In the genomic region with DNA sequence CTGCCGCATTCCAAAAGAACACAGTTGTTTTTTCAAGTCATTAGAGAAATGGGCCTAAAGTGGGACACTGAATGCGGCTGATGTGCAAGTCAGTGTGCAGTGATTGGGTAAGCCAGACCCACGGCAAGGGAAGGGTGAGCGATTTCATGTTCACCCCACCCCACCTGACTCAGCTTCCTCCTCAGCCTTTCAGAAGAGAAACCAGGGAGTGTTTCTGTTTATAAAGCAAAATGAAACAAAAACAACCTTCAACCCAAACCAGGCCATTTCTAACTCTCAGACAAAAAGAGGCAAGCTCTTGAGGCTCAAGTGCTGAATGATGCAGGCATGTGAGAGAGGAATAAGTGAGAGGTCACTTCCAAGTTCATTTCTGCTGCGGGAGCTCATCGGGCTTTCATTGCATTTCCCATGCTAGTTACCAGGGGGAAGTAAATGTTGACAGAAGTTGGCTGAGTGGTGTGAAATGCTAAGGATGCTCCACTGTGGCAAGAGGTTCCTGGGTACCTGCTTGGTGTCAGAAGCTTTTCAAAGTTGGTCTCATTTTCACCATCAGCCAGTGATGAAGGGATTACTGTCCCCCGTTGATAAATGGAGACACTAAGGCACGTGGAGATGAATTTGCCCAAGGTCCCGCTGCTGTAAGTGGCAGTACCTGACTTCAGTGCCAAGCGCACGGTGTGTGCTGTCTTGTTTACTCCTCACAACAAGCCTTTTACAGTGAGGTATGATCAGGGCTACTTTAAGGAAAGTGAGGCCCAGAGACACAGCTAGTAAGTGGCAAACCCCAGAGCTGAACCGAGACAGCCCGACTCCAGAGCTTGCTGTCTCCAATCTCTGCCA, we compare ENCODE assay signal across 8 cellular contexts.
A peak's percentile ranks its signal among the peaks of the same experiment; 100 is the strongest.
DNase-seq lines count a peak whose midpoint lies in the region; ATAC-seq lines count a peak whose summit lies in the region.

No MANE protein-coding gene starts in this region.

- H3K4me1 Mint-ChIP-seq in T-helper 1 cell treated with Interleukin-12 subunit alpha and Interleukin-12 subunit beta and Interleukin-4 antibody, amounts not matched to agents 30 μg/mL and 1 μg/mL, for 36 hours (ENCODE audit: low read depth) = peaks cover 27% of the 10 kb centered on the region
- peaks cover 31% of the 10 kb centered on the region for H3K4me1 Mint-ChIP-seq in stimulated activated memory B cell treated with anti-CD40 and anti-IgM and Interleukin-4, amounts not matched to agents 10 μg/mL and 1 μg/mL and 100 μg/mL, for 72 hours

- DNase-seq in AG20443 (ENCODE audit: low spot score) (peak; percentile 81), fibroblast of peridontal ligament (ENCODE audit: extremely low read depth) (peak; percentile 78), NCI-H526 treated with DMSO at 0.1 percent for 48 hours (lab: John Stamatoyannopoulos, UW) (no peak), SHP77 (lab: John Stamatoyannopoulos, UW) (no peak)
- DNase-seq in effector memory CD4-positive, alpha-beta T cell = no peak

- peak overlapping the region; percentile 32 for H3K4me3 Mint-ChIP-seq in T-helper 1 cell treated with Interleukin-12 subunit alpha and Interleukin-12 subunit beta and Interleukin-4 antibody, amounts not matched to agents 30 μg/mL and 1 μg/mL, for 36 hours
- peak overlapping the region; percentile 20 for H3K4me3 Mint-ChIP-seq in stimulated activated memory B cell treated with anti-CD40 and anti-IgM and Interleukin-4, amounts not matched to agents 10 μg/mL and 1 μg/mL and 100 μg/mL, for 72 hours

- peak; percentile 41 for ATAC-seq in GM21360 (IDR thresholded peaks at IDR 0.05; ENCODE audit: unreplicated experiment)
- ATAC-seq in stimulated activated memory B cell treated with anti-CD40 and anti-IgM and Interleukin-4, amounts not matched to agents 10 μg/mL and 1 μg/mL and 100 μg/mL, for 72 hours = peak; percentile 79

- H3K27me3 Mint-ChIP-seq in T-helper 1 cell treated with Interleukin-12 subunit alpha and Interleukin-12 subunit beta and Interleukin-4 antibody, amounts not matched to agents 30 μg/mL and 1 μg/mL, for 36 hours (ENCODE audit: low read depth) = no peaks in the 10 kb centered on the region
- no peaks in the 10 kb centered on the region for H3K27me3 Mint-ChIP-seq in stimulated activated memory B cell treated with anti-CD40 and anti-IgM and Interleukin-4, amounts not matched to agents 10 μg/mL and 1 μg/mL and 100 μg/mL, for 72 hours

- no peak overlapping the region for H3K27ac ChIP-seq in effector memory CD4-positive, alpha-beta T cell (ENCODE audit: insufficient read depth, low read length, poor library complexity, severe bottlenecking)

- H3K9me3 ChIP-seq in effector memory CD4-positive, alpha-beta T cell (ENCODE audit: control insufficient read depth, low read length) = no peaks in the 10 kb centered on the region

- no peaks in the 10 kb centered on the region for H3K9me3 Mint-ChIP-seq in T-helper 1 cell treated with Interleukin-12 subunit alpha and Interleukin-12 subunit beta and Interleukin-4 antibody, amounts not matched to agents 30 μg/mL and 1 μg/mL, for 36 hours
- H3K9me3 Mint-ChIP-seq in stimulated activated memory B cell treated with anti-CD40 and anti-IgM and Interleukin-4, amounts not matched to agents 10 μg/mL and 1 μg/mL and 100 μg/mL, for 72 hours = no peaks in the 10 kb centered on the region

- H3K4me3 ChIP-seq in effector memory CD4-positive, alpha-beta T cell (ENCODE audit: insufficient read depth, low read depth, low read length, poor library complexity, severe bottlenecking) = no peak overlapping the region

- peaks cover 8% of the 10 kb centered on the region for H3K4me1 ChIP-seq in effector memory CD4-positive, alpha-beta T cell (ENCODE audit: control insufficient read depth, insufficient read depth, low read length, poor library complexity, severe bottlenecking)

- H3K27me3 ChIP-seq in effector memory CD4-positive, alpha-beta T cell (replicated peaks; ENCODE audit: control insufficient read depth, insufficient read depth, low read length, poor library complexity, severe bottlenecking) = no peaks in the 10 kb centered on the region

- no peaks in the 10 kb centered on the region for H3K36me3 ChIP-seq in effector memory CD4-positive, alpha-beta T cell (ENCODE audit: control insufficient read depth, insufficient read depth, low read length)

- peak overlapping the region; percentile 90 for H3K27ac Mint-ChIP-seq in T-helper 1 cell treated with Interleukin-12 subunit alpha and Interleukin-12 subunit beta and Interleukin-4 antibody, amounts not matched to agents 30 μg/mL and 1 μg/mL, for 36 hours
- H3K27ac Mint-ChIP-seq in stimulated activated memory B cell treated with anti-CD40 and anti-IgM and Interleukin-4, amounts not matched to agents 10 μg/mL and 1 μg/mL and 100 μg/mL, for 72 hours = peak overlapping the region; percentile 31

- H3K36me3 Mint-ChIP-seq in T-helper 1 cell treated with Interleukin-12 subunit alpha and Interleukin-12 subunit beta and Interleukin-4 antibody, amounts not matched to agents 30 μg/mL and 1 μg/mL, for 36 hours (ENCODE audit: low read depth) = peaks cover 10% of the 10 kb centered on the region
- peaks cover 13% of the 10 kb centered on the region for H3K36me3 Mint-ChIP-seq in stimulated activated memory B cell treated with anti-CD40 and anti-IgM and Interleukin-4, amounts not matched to agents 10 μg/mL and 1 μg/mL and 100 μg/mL, for 72 hours

Comparison
In these comparisons a context has a peak if more than half of its experiments do, and no peak if none do; other contexts are left out.
1. DNase-seq: peak in AG20443 (single experiment) and fibroblast of peridontal ligament (single experiment); none in NCI-H526 treated with DMSO at 0.1 percent for 48 hours (single experiment), effector memory CD4-positive, alpha-beta T cell (0 of 3) and SHP77 (0 of 2).